Comparison of ENCODE assay signal across 8 cellular contexts in genomic region chr9:19999491-20000057, GRCh38.
DNase-seq lines count a peak whose midpoint lies in the region; ATAC-seq, FAIRE-seq and TF ChIP-seq lines count a peak whose summit lies in the region.

No MANE protein-coding gene starts in this region.

- H3K9me3 Mint-ChIP-seq in astrocyte (ENCODE audit: unreplicated experiment): peaks cover 2% of the 10 kb centered on the region

- no peaks in the 10 kb centered on the region for H3K27me3 Mint-ChIP-seq in astrocyte (ENCODE audit: low read depth, unreplicated experiment)

- no peaks in the 10 kb centered on the region for H3K36me3 Mint-ChIP-seq in astrocyte (ENCODE audit: low read depth, unreplicated experiment)

- TF ChIP-seq POLR2A in GM12891 (IDR thresholded peaks at IDR 0.05; ENCODE audit: low read depth, low read length) (no peak), vagina (IDR thresholded peaks at IDR 0.05) (no peak)

- H3K79me2 ChIP-seq in Karpas-422 (ENCODE audit: low read length): no peaks in the 10 kb centered on the region
- no peaks in the 10 kb centered on the region for H3K79me2 ChIP-seq in astrocyte (ENCODE audit: insufficient read depth, low read length)

- FAIRE-seq in GM12891 (lab: Jason Lieb, UNC) (peak; percentile 81), astrocyte (lab: Jason Lieb, UNC) (peak; percentile 99)

- H3K4me1 ChIP-seq in Karpas-422 (ENCODE audit: low read length) (peaks cover 4% of the 10 kb centered on the region; the same call in 1 of the 2 replicates), astrocyte (ENCODE audit: insufficient read depth, low read length) (peaks cover 23% of the 10 kb centered on the region), vagina (no peaks in the 10 kb centered on the region)

- H3K4me1 Mint-ChIP-seq in astrocyte (ENCODE audit: low read depth, unreplicated experiment): peaks cover 37% of the 10 kb centered on the region

- H3K4me3 ChIP-seq in Karpas-422 (ENCODE audit: low read length): no peak overlapping the region
- no peak overlapping the region for H3K4me3 ChIP-seq in astrocyte (ENCODE audit: insufficient read depth, low read depth, low read length)
- no peak overlapping the region for H3K4me3 ChIP-seq in vagina

- no peak overlapping the region for H3K4me2 ChIP-seq in Karpas-422 (ENCODE audit: low read depth, low read length, poor library complexity, severe bottlenecking)
- peak overlapping the region; percentile 57 for H3K4me2 ChIP-seq in astrocyte (ENCODE audit: low read length)

- H3K9me3 ChIP-seq in Karpas-422 (ENCODE audit: low read length) (no peaks in the 10 kb centered on the region), astrocyte (ENCODE audit: insufficient read depth, low read depth, low read length) (no peaks in the 10 kb centered on the region), vagina (no peaks in the 10 kb centered on the region)

- ATAC-seq in GM21723 (IDR thresholded peaks at IDR 0.05; ENCODE audit: unreplicated experiment): peak; percentile 91

- H3K4me3 Mint-ChIP-seq in astrocyte (ENCODE audit: unreplicated experiment): no peak overlapping the region

- H2AFZ ChIP-seq in Karpas-422 (ENCODE audit: low read length) (peak overlapping the region; percentile 68; the same call in 1 of the 2 replicates), astrocyte (ENCODE audit: low read depth, low read length) (no peak overlapping the region)

- H3K36me3 ChIP-seq in Karpas-422 (ENCODE audit: insufficient read depth, low read length) (no peaks in the 10 kb centered on the region), astrocyte (ENCODE audit: insufficient read depth, low read length) (no peaks in the 10 kb centered on the region), vagina (no peaks in the 10 kb centered on the region)

- peak overlapping the region; percentile 97 for H3K27ac Mint-ChIP-seq in astrocyte (ENCODE audit: unreplicated experiment)

- DNase-seq in GM12891 (ENCODE audit: insufficient read length, low spot score): no peak
- DNase-seq in Karpas-422: no peak
- peak; percentile 89 for DNase-seq in astrocyte (ENCODE audit: low read depth)
- DNase-seq in stimulated activated CD4-positive, alpha-beta T cell treated with anti-CD3 and anti-CD28 coated beads, Interleukin-1b, Interleukin-23, amount 100 ng/mL, for 48 hours: peak; percentile 84
- DNase-seq in NCI-H1417 treated with DMSO at 0.1 percent for 48 hours (lab: John Stamatoyannopoulos, UW): no peak
- DNase-seq in vagina (ENCODE audit: extremely low spot score in 2 of 2): no peak
- no peak for DNase-seq in DMS53 (lab: John Stamatoyannopoulos, UW)

- H3K9me2 ChIP-seq in Karpas-422 (replicated peaks; ENCODE audit: insufficient read depth, low read length): no peaks in the 10 kb centered on the region

- no peaks in the 10 kb centered on the region for H4K20me1 ChIP-seq in Karpas-422 (ENCODE audit: insufficient read depth, low read depth, low read length)
- no peaks in the 10 kb centered on the region for H4K20me1 ChIP-seq in astrocyte (ENCODE audit: insufficient read depth, low read length)

- intact Hi-C loops in vagina (cut with DNase I): no loop called here

- H3K27me3 ChIP-seq in Karpas-422 (ENCODE audit: low read length) (no peaks in the 10 kb centered on the region), astrocyte (ENCODE audit: insufficient read depth, low read length) (no peaks in the 10 kb centered on the region), vagina (no peaks in the 10 kb centered on the region)

- H3K9ac ChIP-seq in Karpas-422 (ENCODE audit: low read length) (no peak overlapping the region), astrocyte (ENCODE audit: low read length) (peak overlapping the region; percentile 51)

- no peak overlapping the region for H3K27ac ChIP-seq in Karpas-422 (ENCODE audit: low read length)
- H3K27ac ChIP-seq in astrocyte (ENCODE audit: low read depth, low read length): peak overlapping the region; percentile 79
- H3K27ac ChIP-seq in vagina: no peak overlapping the region

- no peak for TF ChIP-seq CTCF in astrocyte (IDR thresholded peaks at IDR 0.05; ENCODE audit: insufficient read depth, low read depth, low read length)
- no peak for TF ChIP-seq CTCF in vagina (IDR thresholded peaks at IDR 0.05)

TF ChIP-seq in GM12891, 5 proteins besides CTCF, POLR2A, EP300 and RAD21:
- TF ChIP-seq POU2F2 (IDR thresholded peaks at IDR 0.05; ENCODE audit: low read depth, low read length): peak; percentile 61; the same call in 1 of the 2 replicates
- TF ChIP-seq SPI1 (IDR thresholded peaks at IDR 0.05; ENCODE audit: low read depth, low read length): no peak

Comparison
In these comparisons a context has a peak if more than half of its experiments do, and no peak if none do; other contexts are left out.
1. DNase-seq: peak in astrocyte (single experiment) and stimulated activated CD4-positive, alpha-beta T cell treated with anti-CD3 and anti-CD28 coated beads, Interleukin-1b, Interleukin-23, amount 100 ng/mL, for 48 hours (single experiment); none in GM12891 (single experiment), Karpas-422 (single experiment), NCI-H1417 treated with DMSO at 0.1 percent for 48 hours (single experiment), vagina (0 of 2) and DMS53 (single experiment).